In genomic region chr6:29753309-29753644, GRCh38 we compare ENCODE assay signal across 8 cellular contexts. TPM values are rescaled to one million over a fixed set of nuclear protein-coding genes. Genes with fewer than 3 reads are reported as not detected.
DNase-seq lines count a peak whose midpoint lies in the region; ATAC-seq, FAIRE-seq and TF ChIP-seq lines count a peak whose summit lies in the region.

No MANE protein-coding gene starts in this region.

- no peak for TF ChIP-seq POLR2A in stomach (IDR thresholded peaks at IDR 0.05)

- no peak overlapping the region for H3K9ac ChIP-seq in iPS-18a (ENCODE audit: low read length)

- H3K36me3 Mint-ChIP-seq in T-helper 2 cell treated with Interferon-gamma antibody and Interleukin-4, amounts not matched to agents 5 μg/mL and 100 μg/mL, for 36 hours (ENCODE audit: low read depth) = peaks cover 5% of the 10 kb centered on the region
- H3K36me3 Mint-ChIP-seq in activated naive CD4-positive, alpha-beta T cell treated with anti-CD3 and anti-CD28 coated beads, Interleukin-2, amount 50 U/mL, for 72 hours = peaks cover 0 to 3% of the 10 kb centered on the region in 2 donors

- no peaks in the 10 kb centered on the region for H3K36me3 ChIP-seq in iPS-18a (ENCODE audit: control insufficient read depth, low read depth, low read length)
- no peaks in the 10 kb centered on the region for H3K36me3 ChIP-seq in stomach

- no peak for DNase-seq in T-helper 2 cell treated with Interferon-gamma antibody and Interleukin-4, amounts not matched to agents 5 μg/mL and 100 μg/mL, for 36 hours (ENCODE audit: low spot score)
- DNase-seq in T-helper 2 cell (no peak), stomach (no peak), GM19239 (ENCODE audit: insufficient read length, low spot score) (no peak)
- no peak for DNase-seq in activated naive CD4-positive, alpha-beta T cell treated with anti-CD3 and anti-CD28 coated beads, Interleukin-2, amount 50 U/mL, for 72 hours (ENCODE audit: low spot score in 2 of 2)

- H3K4me3 Mint-ChIP-seq in T-helper 2 cell treated with Interferon-gamma antibody and Interleukin-4, amounts not matched to agents 5 μg/mL and 100 μg/mL, for 36 hours = peak overlapping the region; percentile 93

- H3K27ac Mint-ChIP-seq in T-helper 2 cell treated with Interferon-gamma antibody and Interleukin-4, amounts not matched to agents 5 μg/mL and 100 μg/mL, for 36 hours = peak overlapping the region; percentile 96
- peak overlapping the region; percentile 85 to 90 for H3K27ac Mint-ChIP-seq in activated naive CD4-positive, alpha-beta T cell treated with anti-CD3 and anti-CD28 coated beads, Interleukin-2, amount 50 U/mL, for 72 hours

- H3K9me3 Mint-ChIP-seq in T-helper 2 cell treated with Interferon-gamma antibody and Interleukin-4, amounts not matched to agents 5 μg/mL and 100 μg/mL, for 36 hours = no peaks in the 10 kb centered on the region
- no peaks in the 10 kb centered on the region for H3K9me3 Mint-ChIP-seq in activated naive CD4-positive, alpha-beta T cell treated with anti-CD3 and anti-CD28 coated beads, Interleukin-2, amount 50 U/mL, for 72 hours

- WGBS in stomach, 5 donors = 12 to 16% (median 15%) methylated on average over 4 of the region's 4 CpGs

- H3K27me3 Mint-ChIP-seq in T-helper 2 cell treated with Interferon-gamma antibody and Interleukin-4, amounts not matched to agents 5 μg/mL and 100 μg/mL, for 36 hours (ENCODE audit: low read depth) = peaks cover 2% of the 10 kb centered on the region

- peak overlapping the region; percentile 84 for H3K4me3 ChIP-seq in iPS-18a (ENCODE audit: low read length)
- peak overlapping the region; percentile 61 to 70 (median 66) for H3K4me3 ChIP-seq in stomach

- H3K4me1 Mint-ChIP-seq in T-helper 2 cell treated with Interferon-gamma antibody and Interleukin-4, amounts not matched to agents 5 μg/mL and 100 μg/mL, for 36 hours (ENCODE audit: low read depth) = peaks cover 35% of the 10 kb centered on the region

- H3K27ac ChIP-seq in iPS-18a (ENCODE audit: low read length) (no peak overlapping the region), stomach (peak overlapping the region in 4 of 5 donors; percentile 93 to 95 (median 94))

- intact Hi-C loops in stomach (cut with DNase I; ENCODE audit: low total_unique reads) = no loop called here

- peaks cover 35% of the 10 kb centered on the region for H3K4me1 ChIP-seq in iPS-18a (ENCODE audit: control insufficient read depth, low read depth, low read length)
- peaks cover 13 to 30% (median 21%) of the 10 kb centered on the region in 4 donors for H3K4me1 ChIP-seq in stomach

- TF ChIP-seq EP300 in stomach (IDR thresholded peaks at IDR 0.05) = no peak

- no peak for FAIRE-seq in GM19239 (lab: Jason Lieb, UNC)

- TF ChIP-seq CTCF in stomach (IDR thresholded peaks at IDR 0.05) = peak in 1 of 7 experiments; percentile 14

- H3K9me3 ChIP-seq in iPS-18a (ENCODE audit: control insufficient read depth, low read depth, low read length) (no peaks in the 10 kb centered on the region), stomach (no peaks in the 10 kb centered on the region)

- H3K27me3 ChIP-seq in iPS-18a (ENCODE audit: control insufficient read depth, insufficient read depth, low read length) = peaks cover 46% of the 10 kb centered on the region
- peaks cover 0 to 15% (median 0%) of the 10 kb centered on the region in 3 donors for H3K27me3 ChIP-seq in stomach

- no peak for ATAC-seq in activated naive CD4-positive, alpha-beta T cell treated with anti-CD3 and anti-CD28 coated beads, Interleukin-2, amount 50 U/mL, for 72 hours
- ATAC-seq in GM21367 (IDR thresholded peaks at IDR 0.05; ENCODE audit: unreplicated experiment) = no peak
- no peak for ATAC-seq in HG03460 (IDR thresholded peaks at IDR 0.05; ENCODE audit: unreplicated experiment)

RNA-seq across cellular contexts. Expression of gene HLA-F, which starts 30.0 kb away (rescaled TPM):
- 100 to 1,000 TPM; 220 to 504 TPM for total RNA-seq in activated naive CD4-positive, alpha-beta T cell treated with anti-CD3 and anti-CD28 coated beads, Interleukin-2, amount 50 U/mL, for 72 hours
- 100 to 1,000 TPM in 3 of 5 donors, 10 to 100 TPM in 2; 32.7 to 115 (median 108) TPM for total RNA-seq in stomach
- polyA plus RNA-seq in stomach = 100 to 1,000 TPM in 1 of 3 donors, 10 to 100 TPM in 2; 17.2 to 164 (median 44.4) TPM
